In the genomic region with DNA sequence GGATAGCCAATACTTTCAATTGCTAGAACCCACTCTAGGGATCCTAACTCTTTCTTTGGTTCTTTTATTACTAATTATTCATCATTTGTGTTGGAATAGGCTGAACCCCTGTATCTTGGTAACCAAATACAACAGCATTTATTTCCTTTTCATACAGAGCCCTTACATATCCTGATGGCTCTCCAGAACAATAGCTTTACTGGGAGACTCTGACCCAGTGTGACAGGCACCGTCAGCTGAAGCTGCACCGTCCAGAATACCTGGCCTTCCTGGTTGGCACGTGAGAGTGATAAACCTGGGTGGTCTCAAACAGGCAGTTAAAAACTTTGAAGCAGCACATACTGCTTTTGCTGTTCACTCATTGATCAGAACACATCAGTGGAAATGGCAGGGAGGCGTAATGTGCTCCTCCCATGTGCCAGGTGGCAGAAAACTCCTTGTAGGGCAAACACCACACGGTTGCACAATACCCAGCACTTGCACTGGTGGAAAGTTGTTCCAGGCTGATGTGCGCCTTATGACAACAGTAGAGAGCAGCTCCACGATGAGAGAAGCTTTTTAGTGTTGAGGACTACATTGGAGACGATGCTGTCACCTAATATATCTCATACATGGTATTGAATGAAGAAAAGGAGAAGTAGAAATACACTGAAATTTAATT, we compare ENCODE assay signal across 18 cellular contexts.
"Had no signal": no experiment of that assay in that cellular context is flagged by ENCODE, and none has a peak within 500 bp of the region (broad histone marks: within the 10 kb centered on the region; RNA-seq: fewer than 3 reads in every experiment).

No MANE protein-coding gene starts in this region.

- H3K36me3 Mint-ChIP-seq: stimulated activated naive B cell treated with anti-CD40 and anti-IgM and Interleukin-4, amounts not matched to agents 10 μg/mL and 1 μg/mL and 100 μg/mL, for 72 hours had no signal

- H3K4me3 Mint-ChIP-seq: nephron; stimulated activated naive B cell treated with anti-CD40 and anti-IgM and Interleukin-4, amounts not matched to agents 10 μg/mL and 1 μg/mL and 100 μg/mL, for 72 hours; stimulated activated naive CD8-positive, alpha-beta T cell treated with anti-CD3 and anti-CD28 coated beads, Interleukin-15, amount 100 ng/mL, for 72 hours had no signal

- FAIRE-seq: kidney had no signal

- H3K27ac Mint-ChIP-seq: stimulated activated naive B cell treated with anti-CD40 and anti-IgM and Interleukin-4, amounts not matched to agents 10 μg/mL and 1 μg/mL and 100 μg/mL, for 72 hours; stimulated activated naive CD8-positive, alpha-beta T cell treated with anti-CD3 and anti-CD28 coated beads, Interleukin-15, amount 100 ng/mL, for 72 hours had no signal

- DNase-seq: colonic mucosa; dorsolateral prefrontal cortex; effector CD8-positive, alpha-beta T cell; foreskin melanocyte; head of caudate nucleus; kidney; left cardiac atrium; left ventricle myocardium superior; mesenchymal stem cell; midbrain; posterior cingulate gyrus; stimulated activated CD4-positive, alpha-beta T cell treated with anti-CD3 and anti-CD28 coated beads, Interleukin-2, amount 100 ng/mL, for 24 hours; stimulated activated CD4-positive, alpha-beta T cell treated with anti-CD3 and anti-CD28 coated beads, Interleukin-4, amount 100 ng/mL, for 4 hours; stimulated activated naive B cell treated with anti-CD40 and anti-IgM and Interleukin-4, amounts not matched to agents 10 μg/mL and 1 μg/mL and 100 μg/mL, for 72 hours; stimulated activated naive CD8-positive, alpha-beta T cell treated with anti-CD3 and anti-CD28 coated beads, Interleukin-15, amount 100 ng/mL, for 72 hours; transverse colon had no signal

- ATAC-seq: left cardiac atrium; left ventricle myocardium superior; sciatic nerve; stimulated activated naive B cell treated with anti-CD40 and anti-IgM and Interleukin-4, amounts not matched to agents 10 μg/mL and 1 μg/mL and 100 μg/mL, for 72 hours; stimulated activated naive CD8-positive, alpha-beta T cell treated with anti-CD3 and anti-CD28 coated beads, Interleukin-15, amount 100 ng/mL, for 72 hours had no signal

- H3K27me3 Mint-ChIP-seq: stimulated activated naive B cell treated with anti-CD40 and anti-IgM and Interleukin-4, amounts not matched to agents 10 μg/mL and 1 μg/mL and 100 μg/mL, for 72 hours; stimulated activated naive CD8-positive, alpha-beta T cell treated with anti-CD3 and anti-CD28 coated beads, Interleukin-15, amount 100 ng/mL, for 72 hours had no signal

- H3K4me1 Mint-ChIP-seq: nephron; stimulated activated naive B cell treated with anti-CD40 and anti-IgM and Interleukin-4, amounts not matched to agents 10 μg/mL and 1 μg/mL and 100 μg/mL, for 72 hours had no signal
